In genomic region chr19:47243776-47244547, GRCh38 we compare ENCODE assay signal across 8 cellular contexts. TPM values are rescaled to one million over a fixed set of nuclear protein-coding genes. Genes with fewer than 3 reads are reported as not detected.
DNase-seq lines count a peak whose midpoint lies in the region; ATAC-seq lines count a peak whose summit lies in the region.

No MANE protein-coding gene starts in this region.

- H3K9me3 ChIP-seq in HUES48 (ENCODE audit: control insufficient read depth, insufficient read depth, low read length) (no peaks in the 10 kb centered on the region), esophagus (ENCODE audit: control insufficient read depth in 2 of 2, insufficient read depth in 1 of 2, low read depth in 1 of 2, low read length in 1 of 2) (no peaks in the 10 kb centered on the region), muscle layer of duodenum (ENCODE audit: control insufficient read depth in 1 of 2, low read length in 2 of 2) (no peaks in the 10 kb centered on the region)

- peak overlapping the region; percentile 66 for H3K9ac ChIP-seq in HUES48 (ENCODE audit: low read depth, low read length)

- ATAC-seq in GM19452 (IDR thresholded peaks at IDR 0.05; ENCODE audit: unreplicated experiment), result peak; percentile 68

- peaks cover 15% of the 10 kb centered on the region for H3K4me1 ChIP-seq in HUES48 (ENCODE audit: control insufficient read depth, insufficient read depth, low read length)
- H3K4me1 ChIP-seq in esophagus (ENCODE audit: control insufficient read depth in 2 of 2, insufficient read depth in 2 of 2, low read length in 1 of 2), result peaks cover 0 to 14% of the 10 kb centered on the region in 2 donors
- peaks cover 7 to 31% of the 10 kb centered on the region in 2 donors for H3K4me1 ChIP-seq in muscle layer of duodenum (ENCODE audit: control insufficient read depth in 1 of 2, insufficient read depth in 2 of 2, low read length in 2 of 2)

- peak overlapping the region; percentile 95 for H3K27ac ChIP-seq in HUES48 (ENCODE audit: low read depth, low read length)
- H3K27ac ChIP-seq in esophagus (ENCODE audit: low read depth in 2 of 2, low read length in 1 of 2), result peak overlapping the region; percentile 28 to 81
- H3K27ac ChIP-seq in muscle layer of duodenum (ENCODE audit: low read length), result peak overlapping the region; percentile 72

- peak; percentile 93 for DNase-seq in COLO668 (lab: John Stamatoyannopoulos, UW; ENCODE audit: unreplicated experiment)
- peak; percentile 99 for DNase-seq in OCI-M1 (lab: John Stamatoyannopoulos, UW)
- DNase-seq in activated T-cell treated with anti-CD3 and anti-CD28 coated beads for 4 hours, result peak; percentile 85
- DNase-seq in stimulated activated CD8-positive, alpha-beta memory T cell treated with anti-CD3 and anti-CD28 coated beads, Interleukin-7, amount 100 ng/mL, for 1 hour (ENCODE audit: low read depth in 2 of 2), result peak; percentile 76 to 83

- H3K36me3 ChIP-seq in HUES48 (ENCODE audit: control insufficient read depth, insufficient read depth, low read length) (no peaks in the 10 kb centered on the region), esophagus (ENCODE audit: control insufficient read depth in 2 of 2, insufficient read depth in 2 of 2, low read length in 1 of 2) (no peaks in the 10 kb centered on the region), muscle layer of duodenum (ENCODE audit: control insufficient read depth in 1 of 2, insufficient read depth in 2 of 2, low read length in 2 of 2) (no peaks in the 10 kb centered on the region)

- H3K27me3 ChIP-seq in HUES48 (ENCODE audit: control insufficient read depth, insufficient read depth, low read length), result peaks cover 30% of the 10 kb centered on the region
- no peaks in the 10 kb centered on the region for H3K27me3 ChIP-seq in esophagus (ENCODE audit: control insufficient read depth in 1 of 2, insufficient read depth in 2 of 2, low read length in 2 of 2)
- peaks cover 14% of the 10 kb centered on the region for H3K27me3 ChIP-seq in muscle layer of duodenum (ENCODE audit: low read depth, low read length)

- 2% methylated on average over 46 of the region's 46 CpGs for WGBS in esophagus, 2 donors

- peak overlapping the region; percentile 59 for H3K4me3 ChIP-seq in HUES48 (ENCODE audit: low read depth, low read length)
- peak overlapping the region; percentile 2 to 29 for H3K4me3 ChIP-seq in esophagus (ENCODE audit: low read depth in 1 of 2, low read length in 2 of 2)
- H3K4me3 ChIP-seq in muscle layer of duodenum (ENCODE audit: low read depth in 1 of 2, low read length in 2 of 2), result peak overlapping the region; percentile 52 to 57

RNA-seq across cellular contexts. Expression of gene CCDC9, which starts 12.4 kb away (rescaled TPM):
- polyA plus RNA-seq in esophagus, result 10 to 100 TPM; 12.9 to 22.2 TPM

RNA-seq across cellular contexts. Expression of gene BBC3, which starts 13.0 kb away (rescaled TPM):
- 1 to 10 TPM; 1.4 to 1.8 TPM for polyA plus RNA-seq in esophagus

RNA-seq across cellular contexts. Expression of gene INAFM1, which starts 30.7 kb away (rescaled TPM):
- 1 to 10 TPM; 5.6 to 7.4 TPM for polyA plus RNA-seq in esophagus

Comparison
In these comparisons a context has a peak if more than half of its experiments do, and no peak if none do; other contexts are left out.
1. Peak in every context shown above with its lines: DNase-seq, ATAC-seq, H3K4me3 ChIP-seq and H3K27ac ChIP-seq.